ENCODE assay signal across 10 cellular contexts in the genomic region with DNA sequence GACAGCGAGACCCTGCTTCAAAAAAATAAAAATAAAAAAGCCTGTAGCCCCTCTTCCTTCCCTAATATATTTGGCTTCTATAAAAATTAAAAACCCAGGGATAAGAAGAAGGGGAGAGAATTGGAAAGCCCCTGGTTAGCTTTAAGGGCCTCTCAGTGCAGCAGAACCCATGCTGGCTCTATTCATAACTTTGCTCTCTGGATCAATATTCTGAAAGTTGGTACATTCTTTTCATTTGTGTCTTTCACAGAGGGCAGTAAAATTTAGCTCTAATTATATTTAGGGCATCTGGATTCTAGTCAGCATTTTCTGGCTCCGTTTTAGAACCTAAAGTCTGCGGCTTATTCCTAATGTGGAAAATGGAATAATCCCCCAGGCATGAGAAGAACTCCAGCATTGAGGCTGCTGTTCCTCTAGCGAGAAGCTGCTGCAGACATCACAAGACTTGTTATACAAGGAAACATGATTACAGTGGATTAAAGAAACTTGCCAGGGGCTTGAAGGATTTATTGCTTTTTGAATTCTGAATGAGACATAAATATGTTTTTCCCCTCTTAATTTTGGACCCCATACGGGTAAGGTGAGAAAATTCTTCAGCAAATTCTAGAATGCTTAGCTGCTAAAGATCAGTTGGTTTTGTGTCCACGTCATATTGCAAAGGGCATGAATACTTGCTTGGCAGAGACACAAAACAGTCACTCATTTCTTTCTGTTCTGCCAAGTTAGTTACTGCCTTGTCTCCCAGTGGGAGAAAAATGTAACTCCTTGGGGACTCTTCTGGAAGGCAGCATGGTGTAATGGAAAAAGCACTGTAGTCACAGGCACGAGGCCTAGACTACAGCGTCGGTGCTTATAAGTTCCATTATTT.
A peak's percentile ranks its signal among the peaks of the same experiment; 100 is the strongest.
DNase-seq lines count a peak whose midpoint lies in the region; ATAC-seq, FAIRE-seq and TF ChIP-seq lines count a peak whose summit lies in the region.
"Had no signal": no experiment of that assay in that cellular context is flagged by ENCODE, and none has a peak within 500 bp of the region (broad histone marks: within the 10 kb centered on the region; RNA-seq: fewer than 3 reads in every experiment).

No MANE protein-coding gene starts in this region.

- H3K9me2 ChIP-seq in GM23338 (ENCODE audit: insufficient read depth), result no peaks in the 10 kb centered on the region

- H3K36me3 ChIP-seq in GM23338 (ENCODE audit: insufficient read depth), result no peaks in the 10 kb centered on the region
- H3K36me3 ChIP-seq in skeletal muscle tissue (ENCODE audit: control insufficient read depth in 3 of 3, insufficient read depth in 3 of 3, low read length in 3 of 3), result peaks cover 0 to 3% (median 0%) of the 10 kb centered on the region in 3 donors
- no peaks in the 10 kb centered on the region for H3K36me3 ChIP-seq in SJCRH30

- no peak overlapping the region for H3K4me2 ChIP-seq in GM23338

- no peaks in the 10 kb centered on the region for H3K36me3 Mint-ChIP-seq in GM23338 (ENCODE audit: low read depth)

- H3K4me3 ChIP-seq in GM23338 (no peak overlapping the region), cardiac fibroblast (replicated peaks in 1 of 2; ENCODE audit: low read depth in 2 of 2, low read length in 2 of 2) (no peak overlapping the region), skeletal muscle tissue (ENCODE audit: low read length in 3 of 3) (peak overlapping the region in 2 of 3 donors; percentile 12 to 35), SJCRH30 (no peak overlapping the region)

- no peak overlapping the region for H3K27ac Mint-ChIP-seq in GM23338

- no peak overlapping the region for H2AFZ ChIP-seq in GM23338

- H3K9ac ChIP-seq in skeletal muscle tissue (ENCODE audit: low read depth in 1 of 3, low read length in 3 of 3), result peak overlapping the region; percentile 36 to 67 (median 55)

- TF ChIP-seq CTCF in GM23338 (conservative IDR thresholded peaks at IDR 0.05; ENCODE audit: low read depth in 2 of 2), result no peak
- TF ChIP-seq CTCF in cardiac fibroblast (IDR thresholded peaks at IDR 0.05; ENCODE audit: low read depth, low read length), result no peak

- H3K4me3 Mint-ChIP-seq in GM23338, result no peak overlapping the region

- H3K27me3 ChIP-seq in GM23338 (ENCODE audit: insufficient read depth), result no peaks in the 10 kb centered on the region
- no peaks in the 10 kb centered on the region for H3K27me3 ChIP-seq in skeletal muscle tissue (ENCODE audit: control insufficient read depth in 3 of 3, insufficient read depth in 3 of 3, low read length in 3 of 3)
- H3K27me3 ChIP-seq in SJCRH30, result no peaks in the 10 kb centered on the region

- H3K9me3 ChIP-seq in skeletal muscle tissue (ENCODE audit: control insufficient read depth in 3 of 3, low read length in 3 of 3) (no peaks in the 10 kb centered on the region), SJCRH30 (replicated peaks) (no peaks in the 10 kb centered on the region)

- H4K20me1 ChIP-seq in GM23338 (replicated peaks; ENCODE audit: insufficient read depth), result no peaks in the 10 kb centered on the region

- H3K79me2 ChIP-seq in GM23338 (replicated peaks; ENCODE audit: insufficient read depth), result no peaks in the 10 kb centered on the region

- H3F3A ChIP-seq in GM23338 (replicated peaks; ENCODE audit: low read depth), result no peaks in the 10 kb centered on the region

- H3K9me3 Mint-ChIP-seq in GM23338, result no peaks in the 10 kb centered on the region

- FAIRE-seq in RCC 7860 (lab: Jason Lieb, UNC), result no peak
- FAIRE-seq: GM19239 had no signal

- DNase-seq in GM23338 (ENCODE audit: low spot score) (no peak), cardiac fibroblast (ENCODE audit: low read depth in 2 of 2) (peak; percentile 98), inferior parietal cortex (ENCODE audit: extremely low spot score) (peak; percentile 55), RCC 7860 (ENCODE audit: low spot score) (no peak), NCI-H510A (lab: John Stamatoyannopoulos, UW) (no peak), SJCRH30 (no peak), HT-29 (ENCODE audit: low spot score) (no peak)
- DNase-seq: MM.1S had no signal

- H3K4me1 Mint-ChIP-seq in GM23338, result peaks cover 2% of the 10 kb centered on the region

- no peaks in the 10 kb centered on the region for H3K27me3 Mint-ChIP-seq in GM23338 (ENCODE audit: insufficient read depth, low read depth, poor library complexity)

- no peaks in the 10 kb centered on the region for H3K4me1 ChIP-seq in GM23338 (ENCODE audit: insufficient read depth)
- H3K4me1 ChIP-seq in skeletal muscle tissue (ENCODE audit: control insufficient read depth in 3 of 3, insufficient read depth in 3 of 3, low read length in 3 of 3), result peaks cover 36 to 47% (median 42%) of the 10 kb centered on the region in 3 donors
- H3K4me1 ChIP-seq in SJCRH30, result peaks cover 32% of the 10 kb centered on the region

- ATAC-seq in GM23338, result no peak

- H3K27ac ChIP-seq in GM23338 (ENCODE audit: low read depth) (0 out of 2 replicates have a peak overlapping the region, but pooled peaks have one; percentile 19), skeletal muscle tissue (ENCODE audit: low read depth, low read length) (peak overlapping the region; percentile 97), SJCRH30 (no peak overlapping the region; the same call in 1 of the 2 replicates)

TF ChIP-seq in GM23338, 12 proteins besides CTCF, POLR2A, EP300 and RAD21 (continues in another document):
- TF ChIP-seq CREB1 (CRISPR knock-in tag; IDR thresholded peaks at IDR 0.05; ENCODE audit: low read depth) (no peak), EZH2phosphoT487 (IDR thresholded peaks at IDR 0.05; ENCODE audit: unreplicated experiment) (no peak), POLR2AphosphoS5 (IDR thresholded peaks at IDR 0.05; ENCODE audit: low read depth) (no peak), EZH2 (IDR thresholded peaks at IDR 0.05; ENCODE audit: low read depth, unreplicated experiment) (no peak), ZNF114 (CRISPR knock-in tag; IDR thresholded peaks at IDR 0.05) (no peak), STAT1 (IDR thresholded peaks at IDR 0.05; ENCODE audit: unreplicated experiment) (no peak), JUNB (IDR thresholded peaks at IDR 0.05; ENCODE audit: unreplicated experiment) (no peak), NANOG (IDR thresholded peaks at IDR 0.05; ENCODE audit: borderline replicate concordance) (no peak)
- TF ChIP-seq, protein P1, sequence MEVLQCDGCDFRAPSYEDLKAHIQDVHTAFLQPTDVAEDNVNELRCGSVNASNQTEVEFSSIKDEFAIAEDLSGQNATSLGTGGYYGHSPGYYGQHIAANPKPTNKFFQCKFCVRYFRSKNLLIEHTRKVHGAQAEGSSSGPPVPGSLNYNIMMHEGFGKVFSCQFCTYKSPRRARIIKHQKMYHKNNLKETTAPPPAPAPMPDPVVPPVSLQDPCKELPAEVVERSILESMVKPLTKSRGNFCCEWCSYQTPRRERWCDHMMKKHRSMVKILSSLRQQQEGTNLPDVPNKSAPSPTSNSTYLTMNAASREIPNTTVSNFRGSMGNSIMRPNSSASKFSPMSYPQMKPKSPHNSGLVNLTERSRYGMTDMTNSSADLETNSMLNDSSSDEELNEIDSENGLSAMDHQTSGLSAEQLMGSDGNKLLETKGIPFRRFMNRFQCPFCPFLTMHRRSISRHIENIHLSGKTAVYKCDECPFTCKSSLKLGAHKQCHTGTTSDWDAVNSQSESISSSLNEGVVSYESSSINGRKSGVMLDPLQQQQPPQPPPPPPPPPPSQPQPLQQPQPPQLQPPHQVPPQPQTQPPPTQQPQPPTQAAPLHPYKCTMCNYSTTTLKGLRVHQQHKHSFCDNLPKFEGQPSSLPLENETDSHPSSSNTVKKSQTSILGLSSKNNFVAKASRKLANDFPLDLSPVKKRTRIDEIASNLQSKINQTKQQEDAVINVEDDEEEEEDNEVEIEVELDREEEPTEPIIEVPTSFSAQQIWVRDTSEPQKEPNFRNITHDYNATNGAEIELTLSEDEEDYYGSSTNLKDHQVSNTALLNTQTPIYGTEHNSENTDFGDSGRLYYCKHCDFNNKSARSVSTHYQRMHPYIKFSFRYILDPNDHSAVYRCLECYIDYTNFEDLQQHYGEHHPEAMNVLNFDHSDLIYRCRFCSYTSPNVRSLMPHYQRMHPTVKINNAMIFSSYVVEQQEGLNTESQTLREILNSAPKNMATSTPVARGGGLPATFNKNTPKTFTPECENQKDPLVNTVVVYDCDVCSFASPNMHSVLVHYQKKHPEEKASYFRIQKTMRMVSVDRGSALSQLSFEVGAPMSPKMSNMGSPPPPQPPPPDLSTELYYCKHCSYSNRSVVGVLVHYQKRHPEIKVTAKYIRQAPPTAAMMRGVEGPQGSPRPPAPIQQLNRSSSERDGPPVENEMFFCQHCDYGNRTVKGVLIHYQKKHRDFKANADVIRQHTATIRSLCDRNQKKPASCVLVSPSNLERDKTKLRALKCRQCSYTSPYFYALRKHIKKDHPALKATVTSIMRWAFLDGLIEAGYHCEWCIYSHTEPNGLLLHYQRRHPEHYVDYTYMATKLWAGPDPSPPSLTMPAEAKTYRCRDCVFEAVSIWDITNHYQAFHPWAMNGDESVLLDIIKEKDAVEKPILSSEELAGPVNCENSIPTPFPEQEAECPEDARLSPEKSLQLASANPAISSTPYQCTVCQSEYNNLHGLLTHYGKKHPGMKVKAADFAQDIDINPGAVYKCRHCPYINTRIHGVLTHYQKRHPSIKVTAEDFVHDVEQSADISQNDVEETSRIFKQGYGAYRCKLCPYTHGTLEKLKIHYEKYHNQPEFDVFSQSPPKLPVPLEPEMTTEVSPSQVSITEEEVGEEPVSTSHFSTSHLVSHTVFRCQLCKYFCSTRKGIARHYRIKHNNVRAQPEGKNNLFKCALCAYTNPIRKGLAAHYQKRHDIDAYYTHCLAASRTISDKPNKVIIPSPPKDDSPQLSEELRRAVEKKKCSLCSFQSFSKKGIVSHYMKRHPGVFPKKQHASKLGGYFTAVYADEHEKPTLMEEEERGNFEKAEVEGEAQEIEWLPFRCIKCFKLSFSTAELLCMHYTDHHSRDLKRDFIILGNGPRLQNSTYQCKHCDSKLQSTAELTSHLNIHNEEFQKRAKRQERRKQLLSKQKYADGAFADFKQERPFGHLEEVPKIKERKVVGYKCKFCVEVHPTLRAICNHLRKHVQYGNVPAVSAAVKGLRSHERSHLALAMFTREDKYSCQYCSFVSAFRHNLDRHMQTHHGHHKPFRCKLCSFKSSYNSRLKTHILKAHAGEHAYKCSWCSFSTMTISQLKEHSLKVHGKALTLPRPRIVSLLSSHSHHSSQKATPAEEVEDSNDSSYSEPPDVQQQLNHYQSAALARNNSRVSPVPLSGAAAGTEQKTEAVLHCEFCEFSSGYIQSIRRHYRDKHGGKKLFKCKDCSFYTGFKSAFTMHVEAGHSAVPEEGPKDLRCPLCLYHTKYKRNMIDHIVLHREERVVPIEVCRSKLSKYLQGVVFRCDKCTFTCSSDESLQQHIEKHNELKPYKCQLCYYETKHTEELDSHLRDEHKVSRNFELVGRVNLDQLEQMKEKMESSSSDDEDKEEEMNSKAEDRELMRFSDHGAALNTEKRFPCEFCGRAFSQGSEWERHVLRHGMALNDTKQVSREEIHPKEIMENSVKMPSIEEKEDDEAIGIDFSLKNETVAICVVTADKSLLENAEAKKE (CRISPR knock-in tag; IDR thresholded peaks at IDR 0.05), result no peak

Comparison
In these comparisons a context has a peak if more than half of its experiments do, and no peak if none do; other contexts are left out.
1. DNase-seq: peak in cardiac fibroblast (2 of 2) and inferior parietal cortex (single experiment); none in GM23338 (single experiment), RCC 7860 (single experiment), NCI-H510A (single experiment), SJCRH30 (0 of 2) and HT-29 (single experiment).
2. H3K4me3 ChIP-seq: peak in skeletal muscle tissue (2 of 3); none in GM23338 (single experiment), cardiac fibroblast (0 of 2) and SJCRH30 (single experiment).